In genomic region chr1:225771661-225772322, GRCh38 we compare ENCODE assay signal across 11 cellular contexts. TPM values are rescaled to one million over a fixed set of nuclear protein-coding genes. Genes with fewer than 3 reads are reported as not detected.
A peak's percentile ranks its signal among the peaks of the same experiment; 100 is the strongest.
DNase-seq lines count a peak whose midpoint lies in the region; ATAC-seq and TF ChIP-seq lines count a peak whose summit lies in the region.
"Had no signal": no experiment of that assay in that cellular context is flagged by ENCODE, and none has a peak within 500 bp of the region (broad histone marks: within the 10 kb centered on the region; RNA-seq: fewer than 3 reads in every experiment).

No MANE protein-coding gene starts in this region.

- TF ChIP-seq CTCF in heart left ventricle (IDR thresholded peaks at IDR 0.05) (no peak), right atrium auricular region (IDR thresholded peaks at IDR 0.05) (no peak), brain (conservative IDR thresholded peaks at IDR 0.05) (no peak), nephron (IDR thresholded peaks at IDR 0.05; ENCODE audit: unreplicated experiment in 3 of 3) (no peak), type B pancreatic cell (conservative IDR thresholded peaks at IDR 0.05) (no peak)

- no peak for TF ChIP-seq POLR2A in heart left ventricle (IDR thresholded peaks at IDR 0.05)

- peaks cover 0 to 8% (median 0%) of the 10 kb centered on the region in 5 experiments for H3K9me3 Mint-ChIP-seq in brain
- H3K9me3 Mint-ChIP-seq in nephron, result no peaks in the 10 kb centered on the region
- peaks cover 7% of the 10 kb centered on the region for H3K9me3 Mint-ChIP-seq in type B pancreatic cell
- H3K9me3 Mint-ChIP-seq: activated T-cell treated with anti-CD3 and anti-CD28 coated beads, Interleukin-2, amount 50 U/mL, for 4 hours; central memory CD8-positive, alpha-beta T cell had no signal

- H3K4me1 ChIP-seq in heart left ventricle, result peaks cover 5 to 70% (median 41%) of the 10 kb centered on the region in 12 donors
- H3K4me1 ChIP-seq in right atrium auricular region, result peaks cover 5 to 43% of the 10 kb centered on the region in 2 donors

- H3K27ac Mint-ChIP-seq in brain (peak overlapping the region; percentile 39 to 94 (median 83)), nephron (peak overlapping the region; percentile 82 to 94 (median 94)), type B pancreatic cell (peak overlapping the region; percentile 66)
- H3K27ac Mint-ChIP-seq: stimulated activated naive CD8-positive, alpha-beta T cell treated with anti-CD3 and anti-CD28 coated beads, Interleukin-15, Interleukin-2, amounts not matched to agents 100 ng/mL and 50 ng/mL, for 24 hours had no signal

- intact Hi-C loops in heart left ventricle (cut with DNase I), result loop anchor here (1.0 to 10.0 kb wide), 13 partner anchors 73 to 297 kb away; partner anchors contain the start of gene ENAH (in 4 of the 10)

- H3K27ac ChIP-seq in heart left ventricle (peak overlapping the region in 9 of 12 donors; percentile 8 to 75 (median 44)), right atrium auricular region (peak overlapping the region in 1 of 2 donors; percentile 26)

- H3K4me1 Mint-ChIP-seq in brain, result peaks cover 80% of the 10 kb centered on the region
- H3K4me1 Mint-ChIP-seq in nephron, result peaks cover 65% of the 10 kb centered on the region
- H3K4me1 Mint-ChIP-seq in type B pancreatic cell (ENCODE audit: unreplicated experiment), result peaks cover 67% of the 10 kb centered on the region

- no peaks in the 10 kb centered on the region for H3K27me3 Mint-ChIP-seq in brain
- peaks cover 4% of the 10 kb centered on the region for H3K27me3 Mint-ChIP-seq in nephron (ENCODE audit: low read depth)
- no peaks in the 10 kb centered on the region for H3K27me3 Mint-ChIP-seq in type B pancreatic cell
- H3K27me3 Mint-ChIP-seq: stimulated activated naive CD8-positive, alpha-beta T cell treated with anti-CD3 and anti-CD28 coated beads, Interleukin-15, Interleukin-2, amounts not matched to agents 100 ng/mL and 50 ng/mL, for 24 hours had no signal

- H3K4me3 Mint-ChIP-seq in brain (peak overlapping the region in 1 of 5 experiments; percentile 39), nephron (peak overlapping the region in 2 of 3 experiments; percentile 26 to 50), type B pancreatic cell (peak overlapping the region; percentile 32)
- H3K4me3 Mint-ChIP-seq: activated T-cell treated with anti-CD3 and anti-CD28 coated beads, Interleukin-2, amount 50 U/mL, for 4 hours; central memory CD8-positive, alpha-beta T cell; stimulated activated naive CD8-positive, alpha-beta T cell treated with anti-CD3 and anti-CD28 coated beads, Interleukin-15, Interleukin-2, amounts not matched to agents 100 ng/mL and 50 ng/mL, for 24 hours had no signal

- H3K36me3 ChIP-seq in heart left ventricle (no peaks in the 10 kb centered on the region), right atrium auricular region (no peaks in the 10 kb centered on the region)

- DNase-seq in heart left ventricle (no peak), right atrium auricular region (ENCODE audit: low spot score) (no peak), type B pancreatic cell (ENCODE audit: extremely low spot score, unreplicated experiment) (no peak), COLO829 (ENCODE audit: low spot score) (no peak)
- DNase-seq: activated T-cell treated with anti-CD3 and anti-CD28 coated beads, Interleukin-2, amount 50 U/mL, for 4 hours had no signal

- H3K36me3 Mint-ChIP-seq in brain (no peaks in the 10 kb centered on the region), nephron (ENCODE audit: low read depth) (no peaks in the 10 kb centered on the region), type B pancreatic cell (no peaks in the 10 kb centered on the region)

- no peak overlapping the region for H3K4me3 ChIP-seq in heart left ventricle
- H3K4me3 ChIP-seq in right atrium auricular region, result no peak overlapping the region

- H3K27me3 ChIP-seq in heart left ventricle (no peaks in the 10 kb centered on the region), right atrium auricular region (no peaks in the 10 kb centered on the region)

- WGBS in heart left ventricle, 4 donors, result 49 to 66% (median 52%) methylated on average over 4 of the region's 4 CpGs

- no peaks in the 10 kb centered on the region for H3K9me3 ChIP-seq in heart left ventricle
- no peaks in the 10 kb centered on the region for H3K9me3 ChIP-seq in right atrium auricular region

- ATAC-seq in heart left ventricle, result peak in 1 of 4 donors; percentile 2
- ATAC-seq in HG02885 (IDR thresholded peaks at IDR 0.05; ENCODE audit: poor library complexity, unreplicated experiment), result no peak
- no peak for ATAC-seq in activated CD4-positive, CD25-positive, alpha-beta regulatory T cell treated with anti-CD3 and anti-CD28 coated beads, Interleukin-2, amount 50 U/mL, for 24 hours

RNA-seq across cellular contexts. Expression of gene SRP9, which starts 5.8 kb away (rescaled TPM):
- total RNA-seq in heart left ventricle (100 to 1,000 TPM; 151 to 187 (median 171) TPM), right atrium auricular region (100 to 1,000 TPM; 143 to 216 TPM), type B pancreatic cell (ENCODE audit: low replicate concordance) (263 and 313 TPM in 2 replicates)
- polyA plus RNA-seq in heart left ventricle (100 to 1,000 TPM; 147 to 211 TPM), brain (ENCODE audit: insufficient read depth, low read depth, low replicate concordance) (251 TPM)

RNA-seq across cellular contexts. Expression of gene EPHX1, which starts 38.1 kb away (rescaled TPM):
- total RNA-seq in heart left ventricle, result 10 to 100 TPM; 29.0 to 96.8 (median 47.0) TPM
- polyA plus RNA-seq in heart left ventricle, result 10 to 100 TPM; 22.2 to 36.1 TPM
- 10 to 100 TPM; 57.7 to 66.0 TPM for total RNA-seq in right atrium auricular region
- 238 TPM for polyA plus RNA-seq in brain (ENCODE audit: insufficient read depth, low read depth, low replicate concordance)
- total RNA-seq in type B pancreatic cell (ENCODE audit: low replicate concordance), result 65.2 and 86.1 TPM in 2 replicates
